ENCODE assay signal across 8 cellular contexts in genomic region chr5:171388816-171389168, GRCh38. TPM values are rescaled to one million over a fixed set of nuclear protein-coding genes. Genes with fewer than 3 reads are reported as not detected.
DNase-seq lines count a peak whose midpoint lies in the region; ATAC-seq, FAIRE-seq and TF ChIP-seq lines count a peak whose summit lies in the region.

No MANE protein-coding gene starts in this region.

- peaks cover 58 to 61% (median 60%) of the 10 kb centered on the region in 11 experiments for H4K20me1 ChIP-seq in BLaER1 treated with 17β-estradiol and CSF1 and Interleukin-3, amounts not matched to agents 10 nM and 100 nM

- TF ChIP-seq CTCF in bronchial epithelial cell (IDR thresholded peaks at IDR 0.05; ENCODE audit: insufficient read depth, low read length, severe bottlenecking) = no peak
- no peak for TF ChIP-seq CTCF in natural killer cell (IDR thresholded peaks at IDR 0.05)

- H3K27ac Mint-ChIP-seq in natural killer cell = peak overlapping the region; percentile 94 to 100

- H3K9me3 Mint-ChIP-seq in natural killer cell = no peaks in the 10 kb centered on the region

- peak overlapping the region; percentile 91 to 99 (median 96) for H3K9ac ChIP-seq in BLaER1 treated with 17β-estradiol and CSF1 and Interleukin-3, amounts not matched to agents 10 nM and 100 nM

- DNase-seq in bronchial epithelial cell (ENCODE audit: low read depth) = no peak
- DNase-seq in natural killer cell = no peak
- no peak for DNase-seq in GM19239 (ENCODE audit: insufficient read length, low spot score)
- no peak for DNase-seq in NK-92 treated with Interleukin-12 subunit alpha and Interleukin-12 subunit beta, amount 100 ng/mL, for 24 hours (lab: John Stamatoyannopoulos, UW)
- DNase-seq in HK-2 (ENCODE audit: unreplicated experiment) = no peak

- H3K4me1 ChIP-seq in BLaER1 treated with 17β-estradiol and CSF1 and Interleukin-3, amounts not matched to agents 10 nM and 100 nM = peaks cover 27 to 40% (median 34%) of the 10 kb centered on the region in 10 experiments

- no peaks in the 10 kb centered on the region for H3K27me3 ChIP-seq in BLaER1 treated with 17β-estradiol and CSF1 and Interleukin-3, amounts not matched to agents 10 nM and 100 nM
- H3K27me3 ChIP-seq in bronchial epithelial cell (ENCODE audit: control insufficient read depth, insufficient read depth, low read length) = no peaks in the 10 kb centered on the region

- peak overlapping the region; percentile 82 to 99 (median 94) for H3K4me3 ChIP-seq in BLaER1 treated with 17β-estradiol and CSF1 and Interleukin-3, amounts not matched to agents 10 nM and 100 nM
- peak overlapping the region; percentile 78 for H3K4me3 ChIP-seq in bronchial epithelial cell (ENCODE audit: low read depth, low read length)

- H3K27me3 Mint-ChIP-seq in natural killer cell (ENCODE audit: low read depth in 2 of 2) = no peaks in the 10 kb centered on the region

- intact Hi-C loops in natural killer cell (cut with micrococcal nuclease) = no loop called here

- H3K27ac ChIP-seq in BLaER1 treated with 17β-estradiol and CSF1 and Interleukin-3, amounts not matched to agents 10 nM and 100 nM = peak overlapping the region; percentile 82 to 98 (median 93); a peak in 21 of 22 replicates
- H3K27ac ChIP-seq in KOPT-K1 (ENCODE audit: low read depth, low read length, poor library complexity, severe bottlenecking) = peak overlapping the region; percentile 85

- H3K4me1 Mint-ChIP-seq in natural killer cell = peaks cover 60 to 63% of the 10 kb centered on the region in 2 donors

- H3K9me3 ChIP-seq in BLaER1 treated with 17β-estradiol and CSF1 and Interleukin-3, amounts not matched to agents 10 nM and 100 nM (replicated peaks in 1 of 11) = peaks cover 0 to 9% (median 0%) of the 10 kb centered on the region in 11 experiments; a peak in 3 of 22 replicates
- no peaks in the 10 kb centered on the region for H3K9me3 ChIP-seq in KOPT-K1 (ENCODE audit: insufficient read depth, low read length, poor library complexity, severe bottlenecking)

- ATAC-seq in natural killer cell (no peak), HG02798 (IDR thresholded peaks at IDR 0.05; ENCODE audit: poor library complexity, unreplicated experiment) (no peak)

- no peak for FAIRE-seq in bronchial epithelial cell (lab: Jason Lieb, UNC)
- no peak for FAIRE-seq in GM19239 (lab: Jason Lieb, UNC)

- H3K4me2 ChIP-seq in BLaER1 treated with 17β-estradiol and CSF1 and Interleukin-3, amounts not matched to agents 10 nM and 100 nM = peak overlapping the region; percentile 68 to 98 (median 87)

- peak overlapping the region; percentile 97 for H3K4me3 Mint-ChIP-seq in natural killer cell

- peaks cover 16% of the 10 kb centered on the region for H3K36me3 Mint-ChIP-seq in natural killer cell

- H3K36me3 ChIP-seq in BLaER1 treated with 17β-estradiol and CSF1 and Interleukin-3, amounts not matched to agents 10 nM and 100 nM = peaks cover 38 to 54% (median 53%) of the 10 kb centered on the region in 11 experiments
- H3K36me3 ChIP-seq in KOPT-K1 (ENCODE audit: insufficient read depth, low read length) (peaks cover 55% of the 10 kb centered on the region), bronchial epithelial cell (ENCODE audit: control insufficient read depth, insufficient read depth, low read length) (peaks cover 11% of the 10 kb centered on the region)

RNA-seq across cellular contexts. Expression of gene NPM1, which starts 1.1 kb away (rescaled TPM):
- total RNA-seq in bronchial epithelial cell = 1,055 and 2,049 TPM in 2 replicates
- total RNA-seq in natural killer cell = 100 to 1,000 TPM; 440 to 554 (median 454) TPM

RNA-seq across cellular contexts. Expression of gene FGF18, which starts 30.7 kb away (rescaled TPM):
- total RNA-seq in bronchial epithelial cell = under 0.01 TPM in 1 of 2 replicates, not detected in the other
- total RNA-seq in natural killer cell = under 1 TPM; 0.16 to 0.25 (median 0.23) TPM
